Comparison of ENCODE assay signal across 22 cellular contexts in genomic region chr3:175247629-175248028, GRCh38.
DNase-seq lines count a peak whose midpoint lies in the region; ATAC-seq and TF ChIP-seq lines count a peak whose summit lies in the region.
"Had no signal": no experiment of that assay in that cellular context is flagged by ENCODE, and none has a peak within 500 bp of the region (broad histone marks: within the 10 kb centered on the region; RNA-seq: fewer than 3 reads in every experiment).

No MANE protein-coding gene starts in this region.

- intact Hi-C loops in lower leg skin (cut with DNase I; ENCODE audit: low total_unique reads): no loop called here

- DNase-seq in NCI-H69 (lab: John Stamatoyannopoulos, UW) (peak; percentile 67), amniotic epithelial cell (ENCODE audit: low read depth) (peak; percentile 13), lower leg skin (ENCODE audit: low spot score in 2 of 2) (no peak), NK-92 (lab: John Stamatoyannopoulos, UW; ENCODE audit: unreplicated experiment) (no peak)
- DNase-seq in activated naive CD4-positive, alpha-beta T cell (lab: John Stamatoyannopoulos, UW): no peak
- DNase-seq: AML-193; CD4-positive, alpha-beta memory T cell; CD4-positive, CD25-positive, alpha-beta regulatory T cell; CD8-positive, alpha-beta memory T cell; DMS 273 treated with DMSO at 0.1 percent for 48 hours; DMS53; DMS79; DND-41; EL; GDM1 had no signal

- no peaks in the 10 kb centered on the region for H3K4me1 Mint-ChIP-seq in activated T-helper 17 cell treated with anti-CD3 and anti-CD28 coated beads, Interleukin-2, amount 50 U/mL, for 72 hours
- H3K4me1 Mint-ChIP-seq: B cell; CD14-positive monocyte; CD4-positive, alpha-beta memory T cell; CD4-positive, CD25-positive, alpha-beta regulatory T cell; CD8-positive, alpha-beta memory T cell had no signal

- peak overlapping the region; percentile 58 for H3K27ac ChIP-seq in 22Rv1
- peak overlapping the region; percentile 51; the same call in 1 of the 2 replicates for H3K27ac ChIP-seq in C4-2B
- H3K27ac ChIP-seq: A549; BLaER1 treated with 17β-estradiol and CSF1 and Interleukin-3, amounts not matched to agents 10 nM and 100 nM had no signal

- no peak overlapping the region for H3K4me3 Mint-ChIP-seq in activated T-helper 17 cell treated with anti-CD3 and anti-CD28 coated beads, Interleukin-2, amount 50 U/mL, for 72 hours
- H3K4me3 Mint-ChIP-seq: B cell; CD14-positive monocyte; CD4-positive, alpha-beta memory T cell; CD4-positive, CD25-positive, alpha-beta regulatory T cell; CD8-positive, alpha-beta memory T cell had no signal

- WGBS in lower leg skin, 2 donors: 90 to 95% methylated on average over 1 of the region's 1 CpG

- no peaks in the 10 kb centered on the region for H3K27me3 Mint-ChIP-seq in activated T-helper 17 cell treated with anti-CD3 and anti-CD28 coated beads, Interleukin-2, amount 50 U/mL, for 72 hours
- H3K27me3 Mint-ChIP-seq: B cell; CD4-positive, alpha-beta memory T cell; CD4-positive, CD25-positive, alpha-beta regulatory T cell; CD8-positive, alpha-beta memory T cell had no signal

- no peak overlapping the region for H3K27ac Mint-ChIP-seq in activated T-helper 17 cell treated with anti-CD3 and anti-CD28 coated beads, Interleukin-2, amount 50 U/mL, for 72 hours
- H3K27ac Mint-ChIP-seq: B cell; CD14-positive monocyte; CD4-positive, alpha-beta memory T cell; CD4-positive, CD25-positive, alpha-beta regulatory T cell; CD8-positive, alpha-beta memory T cell had no signal

- TF ChIP-seq POLR2A in lower leg skin (IDR thresholded peaks at IDR 0.05): no peak

- TF ChIP-seq CTCF in 22Rv1 (IDR thresholded peaks at IDR 0.05): no peak
- no peak for TF ChIP-seq CTCF in C4-2B (conservative IDR thresholded peaks at IDR 0.05)
- TF ChIP-seq CTCF in lower leg skin (IDR thresholded peaks at IDR 0.05): no peak

- H3K9me3 Mint-ChIP-seq in activated T-helper 17 cell treated with anti-CD3 and anti-CD28 coated beads, Interleukin-2, amount 50 U/mL, for 72 hours: peaks cover 12% of the 10 kb centered on the region

- H3K36me3 Mint-ChIP-seq in activated T-helper 17 cell treated with anti-CD3 and anti-CD28 coated beads, Interleukin-2, amount 50 U/mL, for 72 hours (ENCODE audit: low read depth): no peaks in the 10 kb centered on the region
- H3K36me3 Mint-ChIP-seq: CD14-positive monocyte; CD4-positive, alpha-beta memory T cell; CD4-positive, CD25-positive, alpha-beta regulatory T cell; CD8-positive, alpha-beta memory T cell had no signal

- no peak for ATAC-seq in activated T-helper 17 cell treated with anti-CD3 and anti-CD28 coated beads, Interleukin-2, amount 50 U/mL, for 72 hours (replicated peaks)
- ATAC-seq: A549 had no signal

- no peak overlapping the region for H3K4me3 ChIP-seq in lower leg skin (ENCODE audit: low read depth, poor library complexity, severe bottlenecking)
- H3K4me3 ChIP-seq: A549; BLaER1 treated with 17β-estradiol and CSF1 and Interleukin-3, amounts not matched to agents 10 nM and 100 nM had no signal

Comparison
In these comparisons a context has a peak if more than half of its experiments do, and no peak if none do; other contexts are left out.
1. DNase-seq: peak in NCI-H69 (single experiment) and amniotic epithelial cell (single experiment); none in lower leg skin (0 of 2), activated naive CD4-positive, alpha-beta T cell (0 of 4) and NK-92 (single experiment).